In the genomic region with DNA sequence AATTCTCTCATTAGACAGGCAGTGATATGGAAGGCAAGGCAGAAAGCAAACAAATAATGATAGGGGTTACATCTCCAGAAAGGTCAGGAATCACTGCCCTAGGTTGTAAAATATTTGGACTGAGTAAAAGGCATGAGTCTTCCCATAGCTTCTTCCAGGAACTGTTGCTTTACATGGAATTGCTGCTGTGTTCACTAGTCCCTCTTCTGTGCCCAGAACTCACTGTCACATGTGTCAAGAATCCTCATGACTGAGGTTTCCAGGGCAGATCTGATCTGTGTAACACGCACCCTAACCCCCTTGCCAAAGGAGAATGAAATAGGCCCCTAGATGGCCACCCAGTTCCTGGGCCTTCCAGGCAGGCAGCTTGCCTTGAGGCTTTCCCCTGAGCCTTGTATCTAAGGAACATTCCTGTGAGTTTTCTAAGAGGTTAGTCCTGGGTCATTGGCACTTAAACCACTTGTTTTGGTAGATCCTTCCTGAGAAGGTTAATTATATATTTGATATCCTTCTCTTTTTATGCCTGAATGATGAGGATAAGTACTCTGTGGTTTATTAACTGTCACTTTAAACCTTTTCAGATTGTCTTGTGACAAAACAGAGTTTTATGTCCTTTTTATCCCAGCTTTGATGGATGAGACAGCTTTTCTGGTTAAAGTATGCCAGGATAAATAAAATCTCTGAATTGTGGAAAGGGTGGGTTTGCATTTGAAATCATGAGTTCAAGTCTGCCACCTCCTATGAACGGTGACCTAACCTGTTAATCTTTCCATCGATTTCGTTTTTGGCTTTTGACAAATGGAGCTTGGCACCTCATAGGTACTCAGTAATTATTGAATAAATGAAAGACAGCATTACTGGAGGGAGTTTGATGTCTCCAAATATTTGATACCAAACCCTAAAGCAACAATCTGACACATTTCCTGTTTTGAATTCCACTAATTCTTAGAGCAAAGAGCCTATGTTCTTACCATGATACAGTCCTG, we compare ENCODE assay signal across 9 cellular contexts.
DNase-seq lines count a peak whose midpoint lies in the region; ATAC-seq and TF ChIP-seq lines count a peak whose summit lies in the region.
"Had no signal": no experiment of that assay in that cellular context is flagged by ENCODE, and none has a peak within 500 bp of the region (broad histone marks: within the 10 kb centered on the region; RNA-seq: fewer than 3 reads in every experiment).

No MANE protein-coding gene starts in this region.

- no peaks in the 10 kb centered on the region for H3K27me3 Mint-ChIP-seq in naive thymus-derived CD8-positive, alpha-beta T cell

- no peak overlapping the region for H3K4me3 ChIP-seq in cardiac fibroblast (replicated peaks in 1 of 2; ENCODE audit: low read depth in 2 of 2, low read length in 2 of 2)
- H3K4me3 ChIP-seq: GM12878 had no signal

- H3K9me3 Mint-ChIP-seq in naive thymus-derived CD8-positive, alpha-beta T cell: no peaks in the 10 kb centered on the region

- H3K27ac Mint-ChIP-seq in naive thymus-derived CD8-positive, alpha-beta T cell: peak overlapping the region; percentile 65 to 100 (median 90)

- peaks cover 0 to 20% (median 6%) of the 10 kb centered on the region in 3 donors for H3K36me3 Mint-ChIP-seq in naive thymus-derived CD8-positive, alpha-beta T cell

- H3K4me1 Mint-ChIP-seq in naive thymus-derived CD8-positive, alpha-beta T cell: peaks cover 30 to 90% (median 90%) of the 10 kb centered on the region in 4 donors

- no peak for TF ChIP-seq CTCF in cardiac fibroblast (IDR thresholded peaks at IDR 0.05; ENCODE audit: low read depth, low read length)

- peak overlapping the region in 8 of 10 donors; percentile 24 to 71 (median 53) for H3K4me3 Mint-ChIP-seq in naive thymus-derived CD8-positive, alpha-beta T cell

- ATAC-seq in naive thymus-derived CD8-positive, alpha-beta T cell: no peak
- no peak for ATAC-seq in GM21619 (IDR thresholded peaks at IDR 0.05; ENCODE audit: unreplicated experiment)
- no peak for ATAC-seq in GM21723 (IDR thresholded peaks at IDR 0.05; ENCODE audit: unreplicated experiment)
- ATAC-seq: GM12878 had no signal

- POLR2A ChIA-PET in naive thymus-derived CD8-positive, alpha-beta T cell (lab: Charles Lee): interaction anchor here (0.6 to 15.8 kb wide), 5 partner anchors 13 to 164 kb away, joined by 3 to 211 read pairs (median 3); a partner anchor contains a TSS

- peak; percentile 52 for DNase-seq in AG08395 (ENCODE audit: low spot score)
- DNase-seq in HT1080 (ENCODE audit: low read depth): peak; percentile 49
- peak; percentile 53 to 79 for DNase-seq in cardiac fibroblast (ENCODE audit: low read depth in 2 of 2)
- no peak for DNase-seq in naive thymus-derived CD8-positive, alpha-beta T cell
- no peak for DNase-seq in germinal center (ENCODE audit: low spot score)
- DNase-seq in activated CD4-positive, CD25-positive, alpha-beta regulatory T cell treated with anti-CD3 and anti-CD28 coated beads, Interleukin-2, amount 50 U/mL, for 72 hours: no peak

Comparison
In these comparisons a context has a peak if more than half of its experiments do, and no peak if none do; other contexts are left out.
1. DNase-seq: peak in AG08395 (single experiment), HT1080 (single experiment) and cardiac fibroblast (2 of 2); none in naive thymus-derived CD8-positive, alpha-beta T cell (0 of 10), germinal center (single experiment) and activated CD4-positive, CD25-positive, alpha-beta regulatory T cell treated with anti-CD3 and anti-CD28 coated beads, Interleukin-2, amount 50 U/mL, for 72 hours (single experiment).